28 cellular contexts compared by ENCODE assay signal in the genomic region with DNA sequence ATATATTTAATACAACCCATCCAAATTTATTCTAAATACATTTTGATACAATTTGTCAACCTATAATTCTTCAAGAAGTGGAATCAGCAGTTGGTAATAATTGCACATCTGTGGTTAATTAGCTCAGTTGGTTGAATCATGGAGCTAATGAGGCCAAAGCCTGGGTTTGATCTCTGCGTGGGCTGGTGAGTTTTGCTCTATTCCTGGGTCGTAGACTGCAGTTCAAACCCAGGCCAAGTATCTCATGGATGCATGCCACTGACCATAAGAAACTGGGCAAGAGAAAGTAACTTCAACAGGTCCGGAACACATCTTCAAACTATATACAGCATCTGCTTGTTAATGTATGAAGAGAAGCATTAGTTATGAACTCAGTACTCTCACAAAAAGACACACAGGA.
DNase-seq lines count a peak whose midpoint lies in the region; ATAC-seq, FAIRE-seq and TF ChIP-seq lines count a peak whose summit lies in the region.
"Had no signal": no experiment of that assay in that cellular context is flagged by ENCODE, and none has a peak within 500 bp of the region (broad histone marks: within the 10 kb centered on the region; RNA-seq: fewer than 3 reads in every experiment).

No MANE protein-coding gene starts in this region.

- intact Hi-C loops in GM12878 (cut with micrococcal nuclease; ENCODE audit: unreplicated experiment): no loop called here

- FAIRE-seq in GM12878 (lab: Jason Lieb, UNC) (no peak), RCC 7860 (lab: Jason Lieb, UNC) (no peak)
- FAIRE-seq: H54 had no signal

- no peak overlapping the region for H3K23ac ChIP-seq in mesenchymal stem cell (ENCODE audit: low read length in 2 of 2)

- no peaks in the 10 kb centered on the region for H3K36me3 Mint-ChIP-seq in glutamatergic neuron (ENCODE audit: unreplicated experiment)
- H3K36me3 Mint-ChIP-seq: activated naive CD4-positive, alpha-beta T cell treated with anti-CD3 and anti-CD28 coated beads, Interleukin-2, amount 50 U/mL, for 72 hours; naive B cell had no signal

- H3K4me1 ChIP-seq in GM12878 (ENCODE audit: control insufficient read depth, insufficient read depth, low read length) (no peaks in the 10 kb centered on the region), mesenchymal stem cell (ENCODE audit: control insufficient read depth, insufficient read depth, low read depth, low read length) (no peaks in the 10 kb centered on the region)

- no peak overlapping the region for H4K8ac ChIP-seq in mesenchymal stem cell (ENCODE audit: low read length)

- H3K36me3 ChIP-seq in GM12878 (ENCODE audit: control insufficient read depth in 2 of 2, insufficient read depth in 2 of 2, low read length in 1 of 2) (no peaks in the 10 kb centered on the region), mesenchymal stem cell (ENCODE audit: control insufficient read depth in 1 of 2, insufficient read depth in 2 of 2, low read depth in 1 of 2, low read length in 2 of 2) (no peaks in the 10 kb centered on the region)
- H3K36me3 ChIP-seq: heart left ventricle, ovary, right lobe of liver had no signal

- ATAC-seq in GM12878: peak; percentile 16; the same call in 2 of the 3 replicates
- ATAC-seq: activated naive CD4-positive, alpha-beta T cell treated with anti-CD3 and anti-CD28 coated beads, Interleukin-2, amount 50 U/mL, for 72 hours; activated T-helper 17 cell treated with anti-CD3 and anti-CD28 coated beads, Interleukin-2, amount 50 U/mL, for 72 hours; esophagus mucosa; right lobe of liver had no signal

- H2BK5ac ChIP-seq in mesenchymal stem cell (ENCODE audit: low read depth, low read length, poor library complexity, severe bottlenecking): no peak overlapping the region

- H3K4me3 Mint-ChIP-seq in glutamatergic neuron (ENCODE audit: unreplicated experiment): no peak overlapping the region
- H3K4me3 Mint-ChIP-seq: activated CD4-positive, alpha-beta T cell treated with anti-CD3 and anti-CD28 coated beads, Interleukin-2, amount 10 ng/mL, durations not matched to agents 24 days and 14 days; activated T-helper 17 cell treated with anti-CD3 and anti-CD28 coated beads, Interleukin-2, amount 50 U/mL, for 72 hours; brain; CD4-positive, alpha-beta T cell; naive B cell had no signal

- H2AK5ac ChIP-seq in mesenchymal stem cell (ENCODE audit: low read length, severe bottlenecking): no peak overlapping the region

- WGBS in GM12878 (ENCODE audit: insufficient coverage, insufficient replicate concordance, low lambda C conversion rate, missing lambda C conversion rate): 8% methylated on average over 3 of the region's 3 CpGs
- WGBS in mesenchymal stem cell: 100% methylated on average over 1 of the region's 3 CpGs

- no peak overlapping the region for H3K27ac Mint-ChIP-seq in glutamatergic neuron (ENCODE audit: unreplicated experiment)
- H3K27ac Mint-ChIP-seq: activated CD4-positive, alpha-beta T cell treated with anti-CD3 and anti-CD28 coated beads, Interleukin-2, amount 10 ng/mL, durations not matched to agents 24 days and 14 days; activated naive CD4-positive, alpha-beta T cell treated with anti-CD3 and anti-CD28 coated beads, Interleukin-2, amount 50 U/mL, for 72 hours; activated T-helper 17 cell treated with anti-CD3 and anti-CD28 coated beads, Interleukin-2, amount 50 U/mL, for 72 hours; CD4-positive, alpha-beta T cell had no signal

- no peak overlapping the region for H2BK15ac ChIP-seq in mesenchymal stem cell (ENCODE audit: low read depth, poor library complexity, severe bottlenecking)

- TF ChIP-seq POLR2A in GM12878 (IDR thresholded peaks at IDR 0.05; ENCODE audit: low read depth, low read length): no peak

- no peak overlapping the region for H2BK12ac ChIP-seq in mesenchymal stem cell (ENCODE audit: low read length in 2 of 2)

- SMC1A ChIA-PET in GM12878 (lab: Charles Lee; ENCODE audit: uncharacterized antibody, unreplicated experiment): no interaction called here

- in situ Hi-C loops in GM12878 (cut with MboI): no loop called here

- peak; percentile 74 for DNase-seq in AG09309 (ENCODE audit: low read depth)
- peak; percentile 63 for DNase-seq in HFF-Myc (ENCODE audit: extremely low read depth, low read depth)
- DNase-seq in GM12878 (ENCODE audit: low read depth, low spot score): no peak
- no peak for DNase-seq in mesenchymal stem cell
- DNase-seq in activated CD8-positive, alpha-beta memory T cell treated with anti-CD3 and anti-CD28 coated beads for 24 hours: no peak
- no peak for DNase-seq in RCC 7860 (ENCODE audit: low spot score)
- DNase-seq in activated CD4-positive, alpha-beta T cell treated with anti-CD3 and anti-CD28 coated beads for 4 hours: no peak
- no peak for DNase-seq in glutamatergic neuron
- DNase-seq: activated CD4-positive, alpha-beta T cell treated with anti-CD3 and anti-CD28 coated beads, Interleukin-2, amount 10 ng/mL, durations not matched to agents 24 days and 14 days; CD4-positive, alpha-beta T cell; effector memory CD4-positive, alpha-beta T cell; KG1; left cardiac atrium; mesendoderm; naive B cell; NCI-H1694; NCI-H226; NCI-H82; ovary; right lobe of liver; SHP77 treated with DMSO at 0.1 percent for 48 hours; stimulated activated CD8-positive, alpha-beta memory T cell treated with anti-CD3 and anti-CD28 coated beads, Interleukin-4, amount 100 ng/mL, for 48 hours had no signal

- peaks cover 2% of the 10 kb centered on the region for H3K27me3 Mint-ChIP-seq in glutamatergic neuron (ENCODE audit: unreplicated experiment)
- H3K27me3 Mint-ChIP-seq: activated CD4-positive, alpha-beta T cell treated with anti-CD3 and anti-CD28 coated beads, Interleukin-2, amount 10 ng/mL, durations not matched to agents 24 days and 14 days; activated T-helper 17 cell treated with anti-CD3 and anti-CD28 coated beads, Interleukin-2, amount 50 U/mL, for 72 hours; brain; CD4-positive, alpha-beta T cell; naive B cell had no signal

- no peaks in the 10 kb centered on the region for H4K20me1 ChIP-seq in GM12878 (ENCODE audit: control insufficient read depth, insufficient read depth)

- no peak overlapping the region for H3K9ac ChIP-seq in GM12878 (ENCODE audit: control insufficient read depth, insufficient read depth, low read length)
- H3K9ac ChIP-seq in mesenchymal stem cell (ENCODE audit: low read length): peak overlapping the region; percentile 56

- H4K91ac ChIP-seq in mesenchymal stem cell (ENCODE audit: low read length): no peak overlapping the region

- no peak overlapping the region for H3K4ac ChIP-seq in mesenchymal stem cell (ENCODE audit: low read depth in 1 of 2, low read length in 2 of 2)

- TF ChIP-seq EP300 in GM12878 (IDR thresholded peaks at IDR 0.05; ENCODE audit: borderline replicate concordance in 1 of 2, control insufficient read depth in 1 of 2, low read depth in 2 of 2, low read length in 2 of 2): no peak

- H3K14ac ChIP-seq in mesenchymal stem cell (ENCODE audit: low read length in 2 of 2): no peak overlapping the region

- H3K27me3 ChIP-seq in GM12878 (replicated peaks in 1 of 2; ENCODE audit: control insufficient read depth in 2 of 2, insufficient read depth in 2 of 2, low read length in 1 of 2): no peaks in the 10 kb centered on the region
- H3K27me3 ChIP-seq in mesenchymal stem cell (ENCODE audit: control insufficient read depth in 1 of 2, insufficient read depth in 1 of 2, low read length in 2 of 2): no peaks in the 10 kb centered on the region
- H3K27me3 ChIP-seq: heart left ventricle, ovary, right lobe of liver had no signal

- no peak overlapping the region for H2BK120ac ChIP-seq in mesenchymal stem cell (ENCODE audit: low read depth, low read length)

- POLR2A ChIA-PET in GM12878 (lab: Charles Lee): no interaction called here

- H2AFZ ChIP-seq in GM12878 (ENCODE audit: control insufficient read depth, low read depth, low read length): no peak overlapping the region
- H2AFZ ChIP-seq in mesenchymal stem cell (ENCODE audit: low read depth, low read length): no peak overlapping the region

- no peaks in the 10 kb centered on the region for H3K9me3 Mint-ChIP-seq in glutamatergic neuron (ENCODE audit: unreplicated experiment)
- H3K9me3 Mint-ChIP-seq: activated CD4-positive, alpha-beta T cell treated with anti-CD3 and anti-CD28 coated beads, Interleukin-2, amount 10 ng/mL, durations not matched to agents 24 days and 14 days; CD4-positive, alpha-beta T cell had no signal

- H3K4me2 ChIP-seq in GM12878 (ENCODE audit: control insufficient read depth, insufficient read depth) (no peak overlapping the region), mesenchymal stem cell (ENCODE audit: low read length, poor library complexity, severe bottlenecking) (no peak overlapping the region)

- CTCF ChIA-PET in GM12878 (lab: Yijun Ruan, JAX): no interaction called here

- H3K27ac ChIP-seq in GM12878 (ENCODE audit: control insufficient read depth, insufficient read depth) (no peak overlapping the region), mesenchymal stem cell (ENCODE audit: low read length, poor library complexity, severe bottlenecking) (no peak overlapping the region)
- H3K27ac ChIP-seq: heart left ventricle, ovary, right lobe of liver had no signal

- H3K4me3 ChIP-seq in AG09309 (ENCODE audit: control insufficient read depth, low read depth, low read length) (no peak overlapping the region), HFF-Myc (replicated peaks; ENCODE audit: low read depth, low read length) (no peak overlapping the region), GM12878 (no peak overlapping the region), mesenchymal stem cell (ENCODE audit: insufficient read depth in 1 of 2, low read depth in 1 of 2, low read length in 2 of 2) (peak overlapping the region in 1 of 2 experiments; percentile 47)
- H3K4me3 ChIP-seq: heart left ventricle, ovary, right lobe of liver had no signal

- H3K79me1 ChIP-seq in mesenchymal stem cell (replicated peaks; ENCODE audit: low read length, poor library complexity, severe bottlenecking): peaks cover 10% of the 10 kb centered on the region

- TF ChIP-seq CTCF in AG09309 (IDR thresholded peaks at IDR 0.05; ENCODE audit: control insufficient read depth, insufficient read depth, low read depth, low read length, missing control alignments): no peak
- no peak for TF ChIP-seq CTCF in HFF-Myc (IDR thresholded peaks at IDR 0.05; ENCODE audit: low read depth, low read length, missing control alignments)
- TF ChIP-seq CTCF in GM12878 (IDR thresholded peaks at IDR 0.05 in 2 of 3, conservative IDR thresholded peaks at IDR 0.05 in 1 of 3; ENCODE audit: control insufficient read depth in 2 of 3, extremely low read depth in 1 of 3, insufficient read depth in 1 of 3, low read depth in 3 of 3, low read length in 3 of 3): no peak
- no peak for TF ChIP-seq CTCF in glutamatergic neuron (IDR thresholded peaks at IDR 0.05; ENCODE audit: partially characterized antibody, unreplicated experiment)

- H3K9me3 ChIP-seq in GM12878 (replicated peaks; ENCODE audit: control insufficient read depth, insufficient read depth, low read length) (no peaks in the 10 kb centered on the region), mesenchymal stem cell (ENCODE audit: control insufficient read depth, low read length) (no peaks in the 10 kb centered on the region)
- H3K9me3 ChIP-seq: ovary, right lobe of liver had no signal

- no TSS peak for BruUV-seq in GM12878 (replicated peaks; lab: Mats Ljungman, UMichigan)

- RAD21 ChIA-PET in GM12878 (lab: Charles Lee; ENCODE audit: unreplicated experiment): no interaction called here

- no peak overlapping the region for H3K18ac ChIP-seq in mesenchymal stem cell (ENCODE audit: low read depth in 1 of 2, low read length in 2 of 2)

- TF ChIP-seq RAD21 in GM12878 (IDR thresholded peaks at IDR 0.05; ENCODE audit: insufficient read depth, low read depth, low read length): no peak

- no peaks in the 10 kb centered on the region for H3K4me1 Mint-ChIP-seq in glutamatergic neuron (ENCODE audit: low read depth, unreplicated experiment)
- H3K4me1 Mint-ChIP-seq: activated CD4-positive, alpha-beta T cell treated with anti-CD3 and anti-CD28 coated beads, Interleukin-2, amount 10 ng/mL, durations not matched to agents 24 days and 14 days; activated T-helper 17 cell treated with anti-CD3 and anti-CD28 coated beads, Interleukin-2, amount 50 U/mL, for 72 hours; naive B cell had no signal

- no peaks in the 10 kb centered on the region for H3K79me2 ChIP-seq in GM12878 (ENCODE audit: control insufficient read depth, insufficient read depth, low read length)

Comparison
In these comparisons a context has a peak if more than half of its experiments do, and no peak if none do; other contexts are left out.
1. DNase-seq: peak in AG09309 (single experiment) and HFF-Myc (single experiment); none in GM12878 (single experiment), mesenchymal stem cell (single experiment), activated CD8-positive, alpha-beta memory T cell treated with anti-CD3 and anti-CD28 coated beads for 24 hours (single experiment), RCC 7860 (single experiment), activated CD4-positive, alpha-beta T cell treated with anti-CD3 and anti-CD28 coated beads for 4 hours (0 of 2) and glutamatergic neuron (single experiment).